1 cellular context compared by ENCODE assay signal in genomic region chr12:119008691-119009221, GRCh38.
A peak's percentile ranks its signal among the peaks of the same experiment; 100 is the strongest.
TF ChIP-seq lines count a peak whose summit lies in the region.

No MANE protein-coding gene starts in this region.

TF ChIP-seq in H1, 55 proteins besides CTCF, POLR2A, EP300 and RAD21 (continued from another document):
- TF ChIP-seq RBBP5 (IDR thresholded peaks at IDR 0.05; ENCODE audit: borderline replicate concordance, low read depth, low read length) = peak; percentile 56; the same call in 1 of the 2 replicates
- TF ChIP-seq RFX5 (IDR thresholded peaks at IDR 0.05; ENCODE audit: borderline replicate concordance, low read depth, low read length) = no peak
- TF ChIP-seq YY1 (IDR thresholded peaks at IDR 0.05; ENCODE audit: low read depth, low read length) = no peak
- peak; percentile 61 for TF ChIP-seq ASH2L (IDR thresholded peaks at IDR 0.05; ENCODE audit: low read length)
- no peak for TF ChIP-seq CHD2 (IDR thresholded peaks at IDR 0.05; ENCODE audit: low read length)
